Comparison of ENCODE assay signal across 17 cellular contexts in the genomic region with DNA sequence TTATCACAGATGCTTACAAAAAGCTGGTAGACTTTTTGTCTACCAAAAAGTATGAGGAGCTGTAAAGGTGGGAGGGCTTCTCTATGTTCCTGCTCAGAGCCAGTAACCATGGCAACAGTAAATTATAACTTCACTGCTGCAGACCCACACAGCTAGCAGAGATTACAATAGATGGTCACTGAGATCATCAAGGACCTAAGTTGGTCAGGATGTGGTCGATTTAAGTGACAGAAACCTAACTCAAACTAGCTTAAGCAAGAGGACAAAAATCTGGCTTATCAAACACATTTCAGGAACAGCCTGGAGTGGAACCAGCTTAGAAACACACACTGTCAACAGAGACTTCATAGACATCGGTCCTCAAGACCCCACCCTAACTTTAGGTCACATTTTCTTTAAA.
DNase-seq lines count a peak whose midpoint lies in the region; ATAC-seq and TF ChIP-seq lines count a peak whose summit lies in the region.
"Had no signal": no experiment of that assay in that cellular context is flagged by ENCODE, and none has a peak within 500 bp of the region (broad histone marks: within the 10 kb centered on the region; RNA-seq: fewer than 3 reads in every experiment).

No MANE protein-coding gene starts in this region.

- no peak for DNase-seq in activated CD8-positive, alpha-beta memory T cell treated with anti-CD3 and anti-CD28 coated beads, Interleukin-2, amount 10 ng/mL, durations not matched to agents 7 days and 5 days
- DNase-seq in activated CD8-positive, alpha-beta memory T cell treated with anti-CD3 and anti-CD28 coated beads, Interleukin-2, amount 50 U/mL, for 4 hours: no peak
- peak; percentile 65 for DNase-seq in MV-4-11 (lab: John Stamatoyannopoulos, UW)
- no peak for DNase-seq in central memory CD8-positive, alpha-beta T cell (ENCODE audit: low spot score in 2 of 2)
- DNase-seq in stimulated activated effector memory CD8-positive, alpha-beta T cell treated with anti-CD3 and anti-CD28 coated beads, Interleukin-12 subunit alpha, Interleukin-12 subunit beta, amount 100 ng/mL, for 72 hours (ENCODE audit: low spot score in 2 of 2): no peak
- DNase-seq in sigmoid colon: no peak
- DNase-seq in SIG-M5 (lab: John Stamatoyannopoulos, UW): no peak
- DNase-seq: endodermal cell; glutamatergic neuron; NCI-H1436; NCI-H2171 treated with DMSO at 0.1 percent for 48 hours; right cardiac atrium; stimulated activated CD4-positive, alpha-beta T cell treated with anti-CD3 and anti-CD28 coated beads, Interleukin-15, amount 100 ng/mL, for 24 hours; thyroid gland had no signal

- no peaks in the 10 kb centered on the region for H3K9me3 ChIP-seq in sigmoid colon
- H3K9me3 ChIP-seq: thyroid gland had no signal

- WGBS in sigmoid colon, 2 donors: 45 to 65% methylated on average over 2 of the region's 2 CpGs

- H3K9me3 Mint-ChIP-seq in activated CD8-positive, alpha-beta memory T cell treated with anti-CD3 and anti-CD28 coated beads, Interleukin-2, amount 10 ng/mL, durations not matched to agents 7 days and 5 days (ENCODE audit: low read depth): no peaks in the 10 kb centered on the region
- no peaks in the 10 kb centered on the region for H3K9me3 Mint-ChIP-seq in central memory CD8-positive, alpha-beta T cell
- no peaks in the 10 kb centered on the region for H3K9me3 Mint-ChIP-seq in stimulated activated effector memory CD8-positive, alpha-beta T cell treated with anti-CD3 and anti-CD28 coated beads, Interleukin-12 subunit alpha, Interleukin-12 subunit beta, amount 100 ng/mL, for 72 hours
- H3K9me3 Mint-ChIP-seq: activated naive CD4-positive, alpha-beta T cell treated with anti-CD3 and anti-CD28 coated beads, Interleukin-2, amount 50 U/mL, for 24 hours; endodermal cell had no signal

- CTCF ChIA-PET in activated CD8-positive, alpha-beta memory T cell treated with anti-CD3 and anti-CD28 coated beads, Interleukin-2, amount 10 ng/mL, durations not matched to agents 7 days and 5 days (lab: Charles Lee): interaction anchor here (0.6 to 1.3 kb wide), 2 partner anchors 36 to 225 kb away, joined by 3 to 4 read pairs; no protein-coding TSS in a partner anchor

- no peak overlapping the region for H3K27ac Mint-ChIP-seq in activated CD8-positive, alpha-beta memory T cell treated with anti-CD3 and anti-CD28 coated beads, Interleukin-2, amount 10 ng/mL, durations not matched to agents 7 days and 5 days
- no peak overlapping the region for H3K27ac Mint-ChIP-seq in central memory CD8-positive, alpha-beta T cell (ENCODE audit: low read depth)
- H3K27ac Mint-ChIP-seq in stimulated activated effector memory CD8-positive, alpha-beta T cell treated with anti-CD3 and anti-CD28 coated beads, Interleukin-12 subunit alpha, Interleukin-12 subunit beta, amount 100 ng/mL, for 72 hours: no peak overlapping the region
- H3K27ac Mint-ChIP-seq: endodermal cell had no signal

- intact Hi-C loops in sigmoid colon (cut with DNase I): no loop called here

- TF ChIP-seq POLR2A in sigmoid colon (IDR thresholded peaks at IDR 0.05): no peak

- no peaks in the 10 kb centered on the region for H3K36me3 Mint-ChIP-seq in activated CD8-positive, alpha-beta memory T cell treated with anti-CD3 and anti-CD28 coated beads, Interleukin-2, amount 10 ng/mL, durations not matched to agents 7 days and 5 days
- no peaks in the 10 kb centered on the region for H3K36me3 Mint-ChIP-seq in central memory CD8-positive, alpha-beta T cell (ENCODE audit: insufficient read depth)
- H3K36me3 Mint-ChIP-seq in stimulated activated effector memory CD8-positive, alpha-beta T cell treated with anti-CD3 and anti-CD28 coated beads, Interleukin-12 subunit alpha, Interleukin-12 subunit beta, amount 100 ng/mL, for 72 hours: no peaks in the 10 kb centered on the region
- H3K36me3 Mint-ChIP-seq: activated naive CD4-positive, alpha-beta T cell treated with anti-CD3 and anti-CD28 coated beads, Interleukin-2, amount 50 U/mL, for 24 hours had no signal

- H3K36me3 ChIP-seq in sigmoid colon: no peaks in the 10 kb centered on the region
- H3K36me3 ChIP-seq: thyroid gland had no signal

- H3K4me1 ChIP-seq in sigmoid colon: no peaks in the 10 kb centered on the region

- no peak overlapping the region for H3K4me3 ChIP-seq in sigmoid colon
- H3K4me3 ChIP-seq: thyroid gland had no signal

- peaks cover 29% of the 10 kb centered on the region for H3K4me1 Mint-ChIP-seq in activated CD8-positive, alpha-beta memory T cell treated with anti-CD3 and anti-CD28 coated beads, Interleukin-2, amount 10 ng/mL, durations not matched to agents 7 days and 5 days
- peaks cover 9% of the 10 kb centered on the region for H3K4me1 Mint-ChIP-seq in central memory CD8-positive, alpha-beta T cell
- H3K4me1 Mint-ChIP-seq in stimulated activated effector memory CD8-positive, alpha-beta T cell treated with anti-CD3 and anti-CD28 coated beads, Interleukin-12 subunit alpha, Interleukin-12 subunit beta, amount 100 ng/mL, for 72 hours: peaks cover 39% of the 10 kb centered on the region

- no peaks in the 10 kb centered on the region for H3K27me3 Mint-ChIP-seq in activated CD8-positive, alpha-beta memory T cell treated with anti-CD3 and anti-CD28 coated beads, Interleukin-2, amount 10 ng/mL, durations not matched to agents 7 days and 5 days
- no peaks in the 10 kb centered on the region for H3K27me3 Mint-ChIP-seq in central memory CD8-positive, alpha-beta T cell
- H3K27me3 Mint-ChIP-seq: activated naive CD4-positive, alpha-beta T cell treated with anti-CD3 and anti-CD28 coated beads, Interleukin-2, amount 50 U/mL, for 24 hours had no signal

- ATAC-seq in activated CD8-positive, alpha-beta memory T cell treated with anti-CD3 and anti-CD28 coated beads, Interleukin-2, amount 10 ng/mL, durations not matched to agents 7 days and 5 days: peak; percentile 43
- ATAC-seq in central memory CD8-positive, alpha-beta T cell (replicated peaks; ENCODE audit: extremely low read depth, poor library complexity, severe bottlenecking): peak; percentile 36
- ATAC-seq in stimulated activated effector memory CD8-positive, alpha-beta T cell treated with anti-CD3 and anti-CD28 coated beads, Interleukin-12 subunit alpha, Interleukin-12 subunit beta, amount 100 ng/mL, for 72 hours: peak; percentile 65
- ATAC-seq in GM21381 (IDR thresholded peaks at IDR 0.05; ENCODE audit: unreplicated experiment): no peak
- ATAC-seq: right cardiac atrium had no signal

- no peak overlapping the region for H3K27ac ChIP-seq in sigmoid colon
- H3K27ac ChIP-seq: RWPE1, thyroid gland had no signal

- no peaks in the 10 kb centered on the region for H3K27me3 ChIP-seq in sigmoid colon
- H3K27me3 ChIP-seq: thyroid gland had no signal

- no peak overlapping the region for H3K4me3 Mint-ChIP-seq in activated CD8-positive, alpha-beta memory T cell treated with anti-CD3 and anti-CD28 coated beads, Interleukin-2, amount 10 ng/mL, durations not matched to agents 7 days and 5 days
- H3K4me3 Mint-ChIP-seq in central memory CD8-positive, alpha-beta T cell: no peak overlapping the region
- H3K4me3 Mint-ChIP-seq in stimulated activated effector memory CD8-positive, alpha-beta T cell treated with anti-CD3 and anti-CD28 coated beads, Interleukin-12 subunit alpha, Interleukin-12 subunit beta, amount 100 ng/mL, for 72 hours: no peak overlapping the region
- H3K4me3 Mint-ChIP-seq: activated naive CD4-positive, alpha-beta T cell treated with anti-CD3 and anti-CD28 coated beads, Interleukin-2, amount 50 U/mL, for 24 hours; endodermal cell had no signal

- no peak for TF ChIP-seq EP300 in sigmoid colon (IDR thresholded peaks at IDR 0.05)

- no peak for TF ChIP-seq CTCF in sigmoid colon (IDR thresholded peaks at IDR 0.05)
